Comparison of ENCODE assay signal across 1 cellular context in the genomic region with DNA sequence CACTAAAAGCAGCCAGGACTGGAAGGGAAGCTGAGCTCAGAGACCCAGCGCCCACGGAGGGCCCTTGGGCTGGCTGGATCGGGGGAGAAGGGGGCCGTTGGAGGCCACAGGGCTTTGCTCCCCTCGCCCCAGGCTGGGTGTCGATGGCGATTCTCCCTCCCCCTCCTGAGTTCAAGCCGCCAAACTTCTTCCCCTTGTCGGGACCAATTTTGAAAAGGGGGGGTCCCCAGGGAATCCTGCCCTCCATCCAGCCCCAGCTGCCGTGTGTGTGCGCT.
A peak's percentile ranks its signal among the peaks of the same experiment; 100 is the strongest.
TF ChIP-seq lines count a peak whose summit lies in the region.

No MANE protein-coding gene starts in this region.

TF ChIP-seq in GM12878, 131 proteins besides CTCF, POLR2A, EP300 and RAD21:
- TF ChIP-seq MEF2B (IDR thresholded peaks at IDR 0.05; ENCODE audit: partially characterized antibody, poor library complexity, severe bottlenecking) = peak; percentile 29
- TF ChIP-seq, protein P1, sequence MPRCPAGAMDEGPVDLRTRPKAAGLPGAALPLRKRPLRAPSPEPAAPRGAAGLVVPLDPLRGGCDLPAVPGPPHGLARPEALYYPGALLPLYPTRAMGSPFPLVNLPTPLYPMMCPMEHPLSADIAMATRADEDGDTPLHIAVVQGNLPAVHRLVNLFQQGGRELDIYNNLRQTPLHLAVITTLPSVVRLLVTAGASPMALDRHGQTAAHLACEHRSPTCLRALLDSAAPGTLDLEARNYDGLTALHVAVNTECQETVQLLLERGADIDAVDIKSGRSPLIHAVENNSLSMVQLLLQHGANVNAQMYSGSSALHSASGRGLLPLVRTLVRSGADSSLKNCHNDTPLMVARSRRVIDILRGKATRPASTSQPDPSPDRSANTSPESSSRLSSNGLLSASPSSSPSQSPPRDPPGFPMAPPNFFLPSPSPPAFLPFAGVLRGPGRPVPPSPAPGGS (IDR thresholded peaks at IDR 0.05; ENCODE audit: borderline replicate concordance, insufficient read depth, low read depth, low read length, poor library complexity, severe bottlenecking) = no peak
